ENCODE assay signal across 16 cellular contexts in genomic region chr22:46321387-46321775, GRCh38. TPM values are rescaled to one million over a fixed set of nuclear protein-coding genes. Genes with fewer than 3 reads are reported as not detected.
DNase-seq lines count a peak whose midpoint lies in the region; ATAC-seq and TF ChIP-seq lines count a peak whose summit lies in the region.
"Had no signal": no experiment of that assay in that cellular context is flagged by ENCODE, and none has a peak within 500 bp of the region (broad histone marks: within the 10 kb centered on the region; RNA-seq: fewer than 3 reads in every experiment).

No MANE protein-coding gene starts in this region.

- peaks cover 100% of the 10 kb centered on the region for H3K36me3 ChIP-seq in BLaER1
- H3K36me3 ChIP-seq in endodermal cell (ENCODE audit: control insufficient read depth, insufficient read depth, low read length), result peaks cover 77% of the 10 kb centered on the region

- no peaks in the 10 kb centered on the region for H3K23me2 ChIP-seq in H9 (ENCODE audit: insufficient read length, low read depth, low read length, poor library complexity, severe bottlenecking)

- no peak overlapping the region for H4K8ac ChIP-seq in H9 (replicated peaks; ENCODE audit: insufficient read length, low read depth, low read length)

- H3K14ac ChIP-seq in H9 (ENCODE audit: insufficient read depth, low read length), result no peak overlapping the region

- H3K27ac ChIP-seq in BLaER1, result no peak overlapping the region
- H3K27ac ChIP-seq in H9 (ENCODE audit: insufficient read length, low read depth, low read length), result no peak overlapping the region
- no peak overlapping the region for H3K27ac ChIP-seq in endodermal cell (ENCODE audit: low read depth, low read length)

- no peak overlapping the region for H2BK120ac ChIP-seq in H9 (ENCODE audit: low read depth, low read length, poor library complexity, severe bottlenecking)

- no peak overlapping the region for H2BK5ac ChIP-seq in H9 (ENCODE audit: insufficient read length, low read length)

- no peak overlapping the region for H3K23ac ChIP-seq in H9 (ENCODE audit: insufficient read length, low read depth, low read length)

- H3K27me3 ChIP-seq in BLaER1 (no peaks in the 10 kb centered on the region), H9 (ENCODE audit: insufficient read depth, low read length) (no peaks in the 10 kb centered on the region), endodermal cell (ENCODE audit: control insufficient read depth, insufficient read depth, low read length, poor library complexity, severe bottlenecking) (no peaks in the 10 kb centered on the region)

- H2AK5ac ChIP-seq in H9 (ENCODE audit: insufficient read length, low read length), result no peak overlapping the region

- peaks cover 41% of the 10 kb centered on the region; the same call in 1 of the 2 replicates for H4K20me1 ChIP-seq in BLaER1
- H4K20me1 ChIP-seq in H9 (ENCODE audit: control insufficient read depth, insufficient read depth, insufficient read length), result no peaks in the 10 kb centered on the region

- H3K36me3 Mint-ChIP-seq in H9 (ENCODE audit: insufficient read depth in 1 of 3, low read depth in 3 of 3) (peaks cover 40 to 94% (median 86%) of the 10 kb centered on the region in 3 experiments), endodermal cell (ENCODE audit: low read depth) (peaks cover 86% of the 10 kb centered on the region)

- H3K27ac Mint-ChIP-seq in H9, result peak overlapping the region; percentile 39 to 84 (median 53); a peak in 2 of 7 replicates
- H3K27ac Mint-ChIP-seq in endodermal cell, result peak overlapping the region; percentile 55
- H3K27ac Mint-ChIP-seq: CD4-positive, alpha-beta T cell had no signal

- H3K4me2 ChIP-seq in BLaER1, result no peak overlapping the region
- no peak overlapping the region for H3K4me2 ChIP-seq in H9 (ENCODE audit: insufficient read depth, insufficient read length, low read length)

- H3K9me3 Mint-ChIP-seq in H9 (no peaks in the 10 kb centered on the region), endodermal cell (no peaks in the 10 kb centered on the region)
- H3K9me3 Mint-ChIP-seq: CD4-positive, alpha-beta T cell had no signal

- no peaks in the 10 kb centered on the region for H3K4me1 Mint-ChIP-seq in H9
- no peaks in the 10 kb centered on the region for H3K4me1 Mint-ChIP-seq in endodermal cell

- H3K9me3 ChIP-seq in BLaER1 (no peaks in the 10 kb centered on the region), H9 (ENCODE audit: control insufficient read depth, low read depth, low read length) (no peaks in the 10 kb centered on the region), endodermal cell (ENCODE audit: control insufficient read depth, low read length) (no peaks in the 10 kb centered on the region)

- no CpG with 5 or more reads among the region's 11 CpGs for WGBS in H9 (ENCODE audit: extremely low coverage, insufficient read length, low lambda C conversion rate)
- 95 to 100% methylated on average over 8 to 11 of the region's 11 CpGs for WGBS in endodermal cell (ENCODE audit: insufficient coverage in 1 of 2, insufficient read length in 1 of 2), 2 experiments

- TF ChIP-seq POLR2A in GM18505 (IDR thresholded peaks at IDR 0.05; ENCODE audit: borderline replicate concordance, extremely low read depth, insufficient read depth, insufficient read length), result no peak

- no peaks in the 10 kb centered on the region for H3K27me3 Mint-ChIP-seq in H9 (ENCODE audit: low read depth)
- H3K27me3 Mint-ChIP-seq in endodermal cell (ENCODE audit: insufficient read depth), result no peaks in the 10 kb centered on the region
- H3K27me3 Mint-ChIP-seq: CD4-positive, alpha-beta T cell had no signal

- ATAC-seq in GM18505 (IDR thresholded peaks at IDR 0.05; ENCODE audit: unreplicated experiment) (no peak), HG03039 (IDR thresholded peaks at IDR 0.05; ENCODE audit: unreplicated experiment) (no peak), HG02852 (IDR thresholded peaks at IDR 0.05; ENCODE audit: unreplicated experiment) (no peak)
- ATAC-seq: HCT116 had no signal

- no peak overlapping the region for H2BK12ac ChIP-seq in H9 (ENCODE audit: insufficient read length, low read depth, low read length)

- no peak overlapping the region for H4K5ac ChIP-seq in H9 (ENCODE audit: insufficient read length, low read depth, low read length)

- no peak overlapping the region for H3K18ac ChIP-seq in H9 (ENCODE audit: insufficient read length, low read depth, low read length)

- H2AFZ ChIP-seq in H9 (ENCODE audit: low read length), result no peak overlapping the region

- H3K79me1 ChIP-seq in H9 (ENCODE audit: insufficient read depth, low read depth, low read length, poor library complexity, severe bottlenecking), result no peaks in the 10 kb centered on the region

- H4K91ac ChIP-seq in H9 (ENCODE audit: insufficient read length, low read depth, low read length), result no peak overlapping the region

- H3K4me3 ChIP-seq in BLaER1 (no peak overlapping the region), endodermal cell (ENCODE audit: low read length) (no peak overlapping the region)

- H3K4me3 Mint-ChIP-seq in H9 (no peak overlapping the region), endodermal cell (no peak overlapping the region)
- H3K4me3 Mint-ChIP-seq: CD4-positive, alpha-beta T cell had no signal

- DNase-seq in H9 (no peak), endodermal cell (no peak), nucleus accumbens (lab: John Stamatoyannopoulos, UW) (peak in 32 of 56 donors; percentile 6 to 82 (median 44)), HK-2 (ENCODE audit: unreplicated experiment) (no peak)
- DNase-seq: ACHN; C1 segment of cervical spinal cord; CD4-positive, alpha-beta T cell; DMS79 had no signal

- H3K4ac ChIP-seq in H9 (ENCODE audit: low read depth, low read length), result no peak overlapping the region

- H2BK20ac ChIP-seq in H9 (ENCODE audit: low read depth, low read length, poor library complexity, severe bottlenecking), result no peak overlapping the region

- H3K4me1 ChIP-seq in BLaER1 (no peaks in the 10 kb centered on the region), H9 (ENCODE audit: insufficient read depth, low read length) (no peaks in the 10 kb centered on the region), endodermal cell (ENCODE audit: control insufficient read depth, insufficient read depth, low read length) (no peaks in the 10 kb centered on the region)

- TF ChIP-seq CTCF in H9 (conservative IDR thresholded peaks at IDR 0.05) (no peak), endodermal cell (conservative IDR thresholded peaks at IDR 0.05) (no peak)

- peak overlapping the region; percentile 19; the same call in 1 of the 2 replicates for H3K9ac ChIP-seq in BLaER1
- H3K9ac ChIP-seq in H9 (ENCODE audit: extremely low read depth, insufficient read length, low read length), result no peak overlapping the region
- no peak overlapping the region for H3K9ac ChIP-seq in endodermal cell (ENCODE audit: extremely low read depth, low read length, poor library complexity, severe bottlenecking)

- H3T11ph ChIP-seq in H9 (ENCODE audit: low read length), result no peak overlapping the region

- no peaks in the 10 kb centered on the region for H3K79me2 ChIP-seq in H9 (ENCODE audit: insufficient read depth, low read length)

- H3K56ac ChIP-seq in H9 (ENCODE audit: insufficient read length, low read depth, low read length), result no peak overlapping the region

- no peak overlapping the region for H2BK15ac ChIP-seq in H9 (ENCODE audit: low read depth, low read length)

RNA-seq across cellular contexts. Expression of gene TRMU, which starts 14.1 kb away (rescaled TPM):
- total RNA-seq in H9 (2021) (82.5 and 86.3 TPM in 2 replicates), endodermal cell (10 to 100 TPM; 79.7 to 84.5 TPM)
- 53.2 TPM for polyA plus RNA-seq in endodermal cell (2013, experiment 1 of 2)
- polyA plus RNA-seq in endodermal cell (2013, experiment 2 of 2), result 44.8 TPM

RNA-seq across cellular contexts. Expression of gene GTSE1, which starts 24.7 kb away (rescaled TPM):
- total RNA-seq in H9 (2021) (40.6 and 42.6 TPM in 2 replicates), endodermal cell (10 to 100 TPM; 39.5 to 59.5 TPM)
- 51.6 TPM for polyA plus RNA-seq in endodermal cell (2013, experiment 1 of 2)
- 53.9 TPM for polyA plus RNA-seq in endodermal cell (2013, experiment 2 of 2)

RNA-seq across cellular contexts. Expression of gene TTC38, which starts 53.6 kb away (rescaled TPM):
- total RNA-seq in H9 (2021) (30.2 and 31.5 TPM in 2 replicates), endodermal cell (10 to 100 TPM; 35.9 to 47.1 TPM)
- 24.3 TPM for polyA plus RNA-seq in endodermal cell (2013, experiment 1 of 2)
- 18.7 TPM for polyA plus RNA-seq in endodermal cell (2013, experiment 2 of 2)

RNA-seq across cellular contexts. Expression of gene PKDREJ, which starts 58.2 kb away (rescaled TPM):
- total RNA-seq in H9 (2021) (0.04 and 0.09 TPM in 2 replicates), endodermal cell (under 1 TPM in 1 of 2 donors, not detected in 1; 0.04 TPM)
- not detected for polyA plus RNA-seq in endodermal cell (2013, experiment 1 of 2)
- not detected for polyA plus RNA-seq in endodermal cell (2013, experiment 2 of 2)
- total RNA-seq: A172; CD4-positive, alpha-beta T cell; H4; HT1080 had no signal

Comparison
In these comparisons a context has a peak if more than half of its experiments do, and no peak if none do; other contexts are left out.
1. DNase-seq: peak in nucleus accumbens (32 of 56); none in H9 (single experiment), endodermal cell (single experiment) and HK-2 (single experiment).